Comparison of ENCODE assay signal across 1 cellular context in the genomic region with DNA sequence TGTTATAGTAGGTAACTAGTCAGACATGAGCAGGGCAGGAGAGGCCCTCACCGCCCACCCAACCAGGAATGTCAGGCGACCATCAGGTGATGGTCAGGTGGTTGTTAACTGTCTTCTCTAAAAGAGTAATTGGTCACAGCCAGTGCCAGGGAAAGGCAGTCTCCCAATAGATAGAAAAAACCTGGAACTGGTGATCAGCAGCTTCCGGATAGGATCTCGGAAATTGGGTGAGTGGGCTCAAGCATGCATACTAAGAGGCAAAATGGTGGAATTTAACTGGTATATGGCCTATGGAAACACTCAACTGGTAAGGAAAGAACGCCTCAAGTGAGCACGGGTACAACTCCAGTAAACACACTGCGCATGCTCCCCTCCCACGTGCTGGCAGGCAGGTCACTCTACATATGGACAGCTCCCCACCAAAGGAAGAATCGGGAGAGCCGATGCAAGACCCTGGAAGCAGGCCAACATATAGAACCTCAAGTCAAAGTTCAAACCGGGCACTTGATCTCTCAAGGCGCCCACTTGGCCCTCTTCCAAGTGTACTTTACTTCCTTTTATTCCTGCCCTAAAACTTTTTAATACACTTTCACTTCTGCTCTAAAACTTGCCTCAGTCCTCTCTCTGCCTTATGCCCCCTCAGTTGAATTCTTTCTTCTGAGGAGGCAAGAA.
A peak's percentile ranks its signal among the peaks of the same experiment; 100 is the strongest.
TF ChIP-seq lines count a peak whose summit lies in the region.

No MANE protein-coding gene starts in this region.

TF ChIP-seq in K562, 482 proteins besides CTCF, POLR2A, EP300 and RAD21:
- TF ChIP-seq NRF1 (conservative IDR thresholded peaks at IDR 0.05 in 1 of 2, IDR thresholded peaks at IDR 0.05 in 1 of 2) (peak; percentile 71 to 76), ZFX (CRISPR knock-in tag; IDR thresholded peaks at IDR 0.05) (no peak), ZNF699 (CRISPR knock-in tag; IDR thresholded peaks at IDR 0.05; ENCODE audit: insufficient replicate concordance) (no peak), NFIC (IDR thresholded peaks at IDR 0.05) (peak; percentile 68)
- TF ChIP-seq, protein P1, sequence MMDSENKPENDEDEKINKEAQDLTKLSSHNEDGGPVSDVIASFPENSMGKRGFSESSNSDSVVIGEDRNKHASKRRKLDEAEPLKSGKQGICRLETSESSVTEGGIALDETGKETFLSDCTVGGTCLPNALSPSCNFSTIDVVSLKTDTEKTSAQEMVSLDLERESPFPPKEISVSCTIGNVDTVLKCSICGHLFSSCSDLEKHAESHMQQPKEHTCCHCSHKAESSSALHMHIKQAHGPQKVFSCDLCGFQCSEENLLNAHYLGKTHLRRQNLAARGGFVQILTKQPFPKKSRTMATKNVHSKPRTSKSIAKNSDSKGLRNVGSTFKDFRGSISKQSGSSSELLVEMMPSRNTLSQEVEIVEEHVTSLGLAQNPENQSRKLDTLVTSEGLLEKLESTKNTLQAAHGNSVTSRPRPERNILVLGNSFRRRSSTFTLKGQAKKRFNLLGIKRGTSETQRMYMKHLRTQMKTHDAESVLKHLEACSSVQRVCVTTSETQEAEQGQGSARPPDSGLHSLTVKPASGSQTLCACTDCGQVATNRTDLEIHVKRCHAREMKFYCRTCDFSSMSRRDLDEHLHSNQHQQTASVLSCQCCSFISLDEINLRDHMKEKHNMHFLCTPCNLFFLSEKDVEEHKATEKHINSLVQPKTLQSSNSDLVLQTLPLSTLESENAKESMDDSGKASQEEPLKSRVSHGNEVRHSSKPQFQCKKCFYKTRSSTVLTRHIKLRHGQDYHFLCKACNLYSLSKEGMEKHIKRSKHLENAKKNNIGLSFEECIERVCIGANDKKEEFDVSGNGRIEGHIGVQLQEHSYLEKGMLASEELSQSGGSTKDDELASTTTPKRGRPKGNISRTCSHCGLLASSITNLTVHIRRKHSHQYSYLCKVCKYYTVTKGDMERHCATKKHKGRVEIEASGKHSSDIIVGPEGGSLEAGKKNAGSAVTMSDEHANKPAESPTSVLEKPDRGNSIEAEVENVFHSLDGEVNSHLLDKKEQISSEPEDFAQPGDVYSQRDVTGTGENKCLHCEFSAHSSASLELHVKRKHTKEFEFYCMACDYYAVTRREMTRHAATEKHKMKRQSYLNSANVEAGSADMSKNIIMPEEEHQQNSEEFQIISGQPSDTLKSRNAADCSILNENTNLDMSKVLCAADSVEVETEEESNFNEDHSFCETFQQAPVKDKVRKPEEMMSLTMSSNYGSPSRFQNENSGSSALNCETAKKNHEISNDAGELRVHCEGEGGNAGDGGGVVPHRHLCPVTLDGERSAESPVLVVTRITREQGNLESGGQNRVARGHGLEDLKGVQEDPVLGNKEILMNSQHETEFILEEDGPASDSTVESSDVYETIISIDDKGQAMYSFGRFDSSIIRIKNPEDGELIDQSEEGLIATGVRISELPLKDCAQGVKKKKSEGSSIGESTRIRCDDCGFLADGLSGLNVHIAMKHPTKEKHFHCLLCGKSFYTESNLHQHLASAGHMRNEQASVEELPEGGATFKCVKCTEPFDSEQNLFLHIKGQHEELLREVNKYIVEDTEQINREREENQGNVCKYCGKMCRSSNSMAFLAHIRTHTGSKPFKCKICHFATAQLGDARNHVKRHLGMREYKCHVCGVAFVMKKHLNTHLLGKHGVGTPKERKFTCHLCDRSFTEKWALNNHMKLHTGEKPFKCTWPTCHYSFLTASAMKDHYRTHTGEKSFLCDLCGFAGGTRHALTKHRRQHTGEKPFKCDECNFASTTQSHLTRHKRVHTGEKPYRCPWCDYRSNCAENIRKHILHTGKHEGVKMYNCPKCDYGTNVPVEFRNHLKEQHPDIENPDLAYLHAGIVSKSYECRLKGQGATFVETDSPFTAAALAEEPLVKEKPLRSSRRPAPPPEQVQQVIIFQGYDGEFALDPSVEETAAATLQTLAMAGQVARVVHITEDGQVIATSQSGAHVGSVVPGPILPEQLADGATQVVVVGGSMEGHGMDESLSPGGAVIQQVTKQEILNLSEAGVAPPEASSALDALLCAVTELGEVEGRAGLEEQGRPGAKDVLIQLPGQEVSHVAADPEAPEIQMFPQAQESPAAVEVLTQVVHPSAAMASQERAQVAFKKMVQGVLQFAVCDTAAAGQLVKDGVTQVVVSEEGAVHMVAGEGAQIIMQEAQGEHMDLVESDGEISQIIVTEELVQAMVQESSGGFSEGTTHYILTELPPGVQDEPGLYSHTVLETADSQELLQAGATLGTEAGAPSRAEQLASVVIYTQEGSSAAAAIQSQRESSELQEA (IDR thresholded peaks at IDR 0.05; ENCODE audit: low read depth): no peak
